In the genomic region with DNA sequence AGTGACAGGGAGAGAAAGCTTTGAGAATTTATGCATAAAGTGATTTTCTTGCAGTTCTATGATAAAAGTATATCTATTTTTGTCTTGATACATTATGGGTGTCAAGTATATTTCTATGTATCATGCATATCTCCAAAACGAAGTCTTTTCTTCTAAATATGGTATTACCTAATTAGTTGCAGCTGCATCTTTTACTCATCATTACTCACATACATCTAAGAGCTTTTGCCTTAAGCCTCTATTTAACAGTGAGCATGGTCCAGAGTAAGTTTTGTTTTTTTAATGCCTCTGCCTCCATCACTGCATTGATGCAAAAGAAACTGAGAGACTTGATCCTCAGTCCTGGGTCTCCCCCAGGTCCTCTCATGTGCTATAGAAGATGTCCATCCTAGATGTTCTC, we compare ENCODE assay signal across 27 cellular contexts. TPM values are rescaled to one million over a fixed set of nuclear protein-coding genes. Genes with fewer than 3 reads are reported as not detected.
DNase-seq lines count a peak whose midpoint lies in the region; ATAC-seq and TF ChIP-seq lines count a peak whose summit lies in the region.
"Had no signal": no experiment of that assay in that cellular context is flagged by ENCODE, and none has a peak within 500 bp of the region (broad histone marks: within the 10 kb centered on the region; RNA-seq: fewer than 3 reads in every experiment).

No MANE protein-coding gene starts in this region.

- H3K79me2 ChIP-seq in SK-N-SH (ENCODE audit: insufficient read depth) = no peaks in the 10 kb centered on the region

- TF ChIP-seq RAD21 in SK-N-SH (IDR thresholded peaks at IDR 0.05; ENCODE audit: low read length) = no peak

- peak; percentile 54 for DNase-seq in GM03348 (ENCODE audit: low spot score)
- no peak for DNase-seq in SK-N-SH
- DNase-seq in fibroblast of peridontal ligament (ENCODE audit: extremely low read depth) = peak; percentile 80
- DNase-seq in HEK293T (ENCODE audit: extremely low spot score) = no peak
- DNase-seq in activated naive CD8-positive, alpha-beta T cell treated with anti-CD3 and anti-CD28 coated beads for 36 hours = no peak
- DNase-seq: activated CD4-positive, alpha-beta T cell treated with anti-CD3 and anti-CD28 coated beads for 1 hour; activated CD8-positive, alpha-beta T cell treated with anti-CD3 and anti-CD28 coated beads for 36 hours; activated effector memory CD4-positive, alpha-beta T cell treated with Interleukin-2 at 50 U/mL for 16 hours; activated naive CD8-positive, alpha-beta T cell treated with anti-CD3 and anti-CD28 coated beads, Interleukin-2, amount 10 ng/mL, durations not matched to agents 7 days and 5 days; BE2C; DMS53; effector CD8-positive, alpha-beta T cell; erythroblast; glutamatergic neuron; kidney glomerular epithelial cell; NCI-H187; NCI-H524 treated with DMSO at 0.1 percent for 48 hours; stimulated activated CD8-positive, alpha-beta memory T cell treated with anti-CD3 and anti-CD28 coated beads, Interleukin-4, amount 100 ng/mL, for 48 hours; stomach; transverse colon had no signal

- 0 out of 2 replicates have a peak overlapping the region, but pooled peaks have one; percentile 22 for H3K4me2 ChIP-seq in SK-N-SH

- H3K4me3 ChIP-seq in SK-N-SH (ENCODE audit: low read depth in 2 of 2, low read length in 1 of 2) = no peak overlapping the region
- H3K4me3 ChIP-seq: GM12878, HAP-1, prostate gland, SJSA1, stomach, transverse colon had no signal

- H3K36me3 Mint-ChIP-seq in activated naive CD8-positive, alpha-beta T cell treated with anti-CD3 and anti-CD28 coated beads for 36 hours = peaks cover 26% of the 10 kb centered on the region

- TF ChIP-seq EP300 in SK-N-SH (IDR thresholded peaks at IDR 0.05; ENCODE audit: borderline replicate concordance in 1 of 2, low read depth in 1 of 2, low read length in 1 of 2) = peak in 1 of 2 experiments; percentile 49; a peak in 1 of 4 replicates

- POLR2A ChIA-PET in SK-N-SH (lab: Yijun Ruan, JAX) (no interaction called here), HEK293T (lab: Yijun Ruan, JAX) (no interaction called here)

- H3K9me3 Mint-ChIP-seq in activated naive CD8-positive, alpha-beta T cell treated with anti-CD3 and anti-CD28 coated beads for 36 hours = peaks cover 5% of the 10 kb centered on the region

- H3K4me1 ChIP-seq in SK-N-SH (ENCODE audit: control insufficient read depth in 1 of 2, insufficient read depth in 2 of 2, low read depth in 1 of 2, low read length in 1 of 2) = peaks cover 9 to 12% of the 10 kb centered on the region in 2 experiments
- H3K4me1 ChIP-seq: BE2C, HAP-1, prostate gland, SJSA1, stomach, transverse colon had no signal

- WGBS in SK-N-SH (ENCODE audit: low lambda C conversion rate) = 3% methylated on average over 1 of the region's 1 CpG

- H3K27me3 ChIP-seq in SK-N-SH (ENCODE audit: insufficient read depth) = no peaks in the 10 kb centered on the region
- H3K27me3 ChIP-seq: BE2C, SJSA1, stomach, transverse colon had no signal

- no peak overlapping the region for H2AFZ ChIP-seq in SK-N-SH (ENCODE audit: low read depth)

- peaks cover 8% of the 10 kb centered on the region for H3F3A ChIP-seq in SK-N-SH (replicated peaks; ENCODE audit: insufficient read depth)

- H4K20me1 ChIP-seq in SK-N-SH (ENCODE audit: insufficient read depth) = no peaks in the 10 kb centered on the region

- CTCF ChIA-PET in SK-N-SH (lab: Yijun Ruan, JAX) = interaction anchor here (1.5 to 2.6 kb wide), 5 partner anchors 9 to 247 kb away, joined by 6 to 9 read pairs (median 7); no protein-coding TSS in a partner anchor
- CTCF ChIA-PET in HEK293T (lab: Yijun Ruan, JAX) = no interaction called here

- ATAC-seq in GM19395 (IDR thresholded peaks at IDR 0.05; ENCODE audit: unreplicated experiment) = no peak
- ATAC-seq in GM18502 (IDR thresholded peaks at IDR 0.05; ENCODE audit: poor library complexity, unreplicated experiment) = no peak
- ATAC-seq: activated CD8-positive, alpha-beta T cell treated with anti-CD3 and anti-CD28 coated beads for 36 hours; GM12878 had no signal

- H3K9me3 ChIP-seq in SK-N-SH = no peaks in the 10 kb centered on the region
- H3K9me3 ChIP-seq: BE2C, HAP-1, prostate gland, SJSA1, stomach, transverse colon had no signal

- no peaks in the 10 kb centered on the region for H3K27me3 Mint-ChIP-seq in activated naive CD8-positive, alpha-beta T cell treated with anti-CD3 and anti-CD28 coated beads for 36 hours
- H3K27me3 Mint-ChIP-seq: activated CD8-positive, alpha-beta T cell treated with anti-CD3 and anti-CD28 coated beads for 36 hours; activated naive CD8-positive, alpha-beta T cell treated with anti-CD3 and anti-CD28 coated beads, Interleukin-2, amount 10 ng/mL, durations not matched to agents 7 days and 5 days; brain had no signal

- TF ChIP-seq CTCF in SK-N-SH (IDR thresholded peaks at IDR 0.05) = no peak

- H3K27ac Mint-ChIP-seq in activated naive CD8-positive, alpha-beta T cell treated with anti-CD3 and anti-CD28 coated beads for 36 hours = no peak overlapping the region
- H3K27ac Mint-ChIP-seq: activated CD8-positive, alpha-beta T cell treated with anti-CD3 and anti-CD28 coated beads for 36 hours; activated naive CD8-positive, alpha-beta T cell treated with anti-CD3 and anti-CD28 coated beads, Interleukin-2, amount 10 ng/mL, durations not matched to agents 7 days and 5 days; brain had no signal

- peak overlapping the region in 1 of 2 experiments; percentile 65; a peak in 2 of 4 replicates for H3K27ac ChIP-seq in SK-N-SH (ENCODE audit: low read depth in 2 of 2, low read length in 1 of 2)
- H3K27ac ChIP-seq: prostate gland, SJSA1, stomach, transverse colon had no signal

- no peaks in the 10 kb centered on the region for H3K9me2 ChIP-seq in SK-N-SH

- H3K4me3 Mint-ChIP-seq in activated naive CD8-positive, alpha-beta T cell treated with anti-CD3 and anti-CD28 coated beads for 36 hours = no peak overlapping the region
- H3K4me3 Mint-ChIP-seq: activated CD8-positive, alpha-beta T cell treated with anti-CD3 and anti-CD28 coated beads for 36 hours; activated naive CD8-positive, alpha-beta T cell treated with anti-CD3 and anti-CD28 coated beads, Interleukin-2, amount 10 ng/mL, durations not matched to agents 7 days and 5 days; brain had no signal

- H3K9ac ChIP-seq in SK-N-SH = no peak overlapping the region

- no peaks in the 10 kb centered on the region for H3K4me1 Mint-ChIP-seq in activated naive CD8-positive, alpha-beta T cell treated with anti-CD3 and anti-CD28 coated beads for 36 hours
- H3K4me1 Mint-ChIP-seq: activated naive CD8-positive, alpha-beta T cell treated with anti-CD3 and anti-CD28 coated beads, Interleukin-2, amount 10 ng/mL, durations not matched to agents 7 days and 5 days; brain had no signal

- H3K36me3 ChIP-seq in SK-N-SH (replicated peaks in 1 of 2; ENCODE audit: control insufficient read depth in 1 of 2, insufficient read depth in 2 of 2, low read length in 1 of 2) = no peaks in the 10 kb centered on the region
- H3K36me3 ChIP-seq: BE2C, HAP-1, prostate gland, SJSA1 had no signal

TF ChIP-seq in SK-N-SH, 30 proteins besides CTCF, POLR2A, EP300 and RAD21 (continues in another document):
- TF ChIP-seq POLR2AphosphoS5 (IDR thresholded peaks at IDR 0.05; ENCODE audit: low read depth, low read length) = peak; percentile 32; the same call in 1 of the 2 replicates
- peak; percentile 93 for TF ChIP-seq TCF12 (IDR thresholded peaks at IDR 0.05)

TF ChIP-seq in HEK293T, 16 proteins besides CTCF, POLR2A, EP300 and RAD21:
- TF ChIP-seq ZNF384 (IDR thresholded peaks at IDR 0.05) = no peak
- no peak for TF ChIP-seq BHLHE40 (IDR thresholded peaks at IDR 0.05; ENCODE audit: borderline replicate concordance)
- no peak for TF ChIP-seq HDGF (IDR thresholded peaks at IDR 0.05; ENCODE audit: borderline replicate concordance)
- no peak for TF ChIP-seq SP1 (IDR thresholded peaks at IDR 0.05)
- TF ChIP-seq NFRKB (IDR thresholded peaks at IDR 0.05) = no peak
- no peak for TF ChIP-seq SUZ12 (IDR thresholded peaks at IDR 0.05)
- TF ChIP-seq, protein P1, sequence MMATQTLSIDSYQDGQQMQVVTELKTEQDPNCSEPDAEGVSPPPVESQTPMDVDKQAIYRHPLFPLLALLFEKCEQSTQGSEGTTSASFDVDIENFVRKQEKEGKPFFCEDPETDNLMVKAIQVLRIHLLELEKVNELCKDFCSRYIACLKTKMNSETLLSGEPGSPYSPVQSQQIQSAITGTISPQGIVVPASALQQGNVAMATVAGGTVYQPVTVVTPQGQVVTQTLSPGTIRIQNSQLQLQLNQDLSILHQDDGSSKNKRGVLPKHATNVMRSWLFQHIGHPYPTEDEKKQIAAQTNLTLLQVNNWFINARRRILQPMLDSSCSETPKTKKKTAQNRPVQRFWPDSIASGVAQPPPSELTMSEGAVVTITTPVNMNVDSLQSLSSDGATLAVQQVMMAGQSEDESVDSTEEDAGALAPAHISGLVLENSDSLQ (IDR thresholded peaks at IDR 0.05) = no peak
- TF ChIP-seq FOXA1 (IDR thresholded peaks at IDR 0.05) = no peak
- TF ChIP-seq ARNT (IDR thresholded peaks at IDR 0.05) = no peak
- no peak for TF ChIP-seq TARDBP (IDR thresholded peaks at IDR 0.05)
- TF ChIP-seq CTBP1 (IDR thresholded peaks at IDR 0.05; ENCODE audit: borderline replicate concordance) = no peak
- TF ChIP-seq ELF4 (IDR thresholded peaks at IDR 0.05) = no peak

RNA-seq across cellular contexts. Expression of a gene that starts 40.0 kb away (rescaled TPM):
- 5.3 and 7.5 TPM in 2 replicates for polyA plus RNA-seq in SK-N-SH (2012; rRNA removed)
- polyA plus RNA-seq in SK-N-SH (2012; cell fraction: cytosol; rRNA removed) = 6.5 and 8.2 TPM in 2 replicates
- polyA plus RNA-seq in SK-N-SH (2012; cell fraction: nucleus; rRNA removed) = 6.4 and 14.5 TPM in 2 replicates
- total RNA-seq in activated naive CD8-positive, alpha-beta T cell treated with anti-CD3 and anti-CD28 coated beads for 36 hours = 10 to 100 TPM; 34.7 to 38.1 TPM

Comparison
In these comparisons a context has a peak if more than half of its experiments do, and no peak if none do; other contexts are left out.
1. DNase-seq: peak in GM03348 (single experiment) and fibroblast of peridontal ligament (single experiment); none in SK-N-SH (single experiment), HEK293T (single experiment) and activated naive CD8-positive, alpha-beta T cell treated with anti-CD3 and anti-CD28 coated beads for 36 hours (single experiment).